ENCODE assay signal across 8 cellular contexts in the genomic region with DNA sequence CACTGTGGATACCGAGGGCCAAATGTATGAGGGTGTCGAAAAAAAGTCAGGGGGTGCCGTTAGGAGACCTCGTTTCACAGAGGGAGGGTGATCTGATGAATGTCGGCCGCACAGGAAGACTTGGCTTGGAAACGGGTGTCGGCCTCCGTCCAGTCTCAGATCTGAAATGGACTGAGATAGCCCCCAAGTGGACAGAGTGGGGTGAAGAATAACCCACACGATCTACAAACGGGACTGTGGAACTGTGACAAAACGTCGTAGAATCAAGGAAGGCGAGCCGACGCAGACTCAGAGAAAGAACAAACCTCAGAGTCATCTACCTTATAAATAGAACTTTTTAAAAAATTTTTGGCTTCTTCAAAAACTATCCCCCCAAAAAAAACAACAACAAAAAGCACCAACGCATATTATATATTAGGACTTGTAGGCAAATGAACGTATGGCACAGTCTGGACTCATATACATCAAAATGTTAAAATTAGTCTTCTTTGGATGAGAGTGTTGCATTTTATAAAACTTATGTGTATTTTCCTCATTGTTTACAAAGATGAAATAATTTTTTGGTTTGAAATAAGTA.
A peak's percentile ranks its signal among the peaks of the same experiment; 100 is the strongest.
DNase-seq lines count a peak whose midpoint lies in the region; ATAC-seq and TF ChIP-seq lines count a peak whose summit lies in the region.

No MANE protein-coding gene starts in this region.

- H3F3A ChIP-seq in neural cell (ENCODE audit: insufficient read depth, low read length, poor library complexity, severe bottlenecking), result no peaks in the 10 kb centered on the region

- H3K27ac ChIP-seq in KOPT-K1 (ENCODE audit: low read depth, low read length, poor library complexity, severe bottlenecking), result peak overlapping the region; percentile 85
- peak overlapping the region; percentile 24 for H3K27ac ChIP-seq in neural cell (ENCODE audit: low read length)
- peak overlapping the region; percentile 96 for H3K27ac ChIP-seq in stomach smooth muscle (ENCODE audit: low read length)

- peak; percentile 75 for TF ChIP-seq RAD21 in neural cell (conservative IDR thresholded peaks at IDR 0.05)

- ATAC-seq in GM21723 (IDR thresholded peaks at IDR 0.05; ENCODE audit: unreplicated experiment), result peak; percentile 53

- H3K9ac ChIP-seq in neural cell (ENCODE audit: low read length) (peak overlapping the region; percentile 66), stomach smooth muscle (ENCODE audit: low read length in 2 of 2) (peak overlapping the region; percentile 94 to 98)

- H4K20me1 ChIP-seq in neural cell (ENCODE audit: insufficient read depth), result no peaks in the 10 kb centered on the region

- H3K27me3 ChIP-seq in neural cell (ENCODE audit: insufficient read depth, low read depth, low read length) (no peaks in the 10 kb centered on the region), stomach smooth muscle (ENCODE audit: control insufficient read depth in 1 of 2, insufficient read depth in 2 of 2, low read length in 2 of 2) (no peaks in the 10 kb centered on the region)

- H2AFZ ChIP-seq in neural cell (ENCODE audit: low read depth, low read length), result peak overlapping the region; percentile 90

- no peak for TF ChIP-seq EP300 in neural cell (conservative IDR thresholded peaks at IDR 0.05; ENCODE audit: poor library complexity, severe bottlenecking)

- no peaks in the 10 kb centered on the region for H3K36me3 ChIP-seq in KOPT-K1 (ENCODE audit: insufficient read depth, low read length)
- no peaks in the 10 kb centered on the region for H3K36me3 ChIP-seq in neural cell (ENCODE audit: insufficient read depth, low read length)
- H3K36me3 ChIP-seq in stomach smooth muscle (ENCODE audit: control insufficient read depth in 2 of 2, insufficient read depth in 2 of 2, low read length in 2 of 2), result no peaks in the 10 kb centered on the region

- H3K9me3 ChIP-seq in KOPT-K1 (ENCODE audit: insufficient read depth, low read length, poor library complexity, severe bottlenecking) (no peaks in the 10 kb centered on the region), neural cell (ENCODE audit: low read length) (no peaks in the 10 kb centered on the region), stomach smooth muscle (ENCODE audit: control insufficient read depth in 2 of 2, low read length in 2 of 2) (no peaks in the 10 kb centered on the region)

- H3K9me2 ChIP-seq in neural cell (ENCODE audit: insufficient read depth, low read length), result no peaks in the 10 kb centered on the region

- H3K4me3 ChIP-seq in neural cell (ENCODE audit: low read length) (peak overlapping the region; percentile 77), stomach smooth muscle (ENCODE audit: low read length in 2 of 2) (peak overlapping the region; percentile 79 to 90)

- H3K79me2 ChIP-seq in neural cell (replicated peaks; ENCODE audit: insufficient read depth, low read length), result no peaks in the 10 kb centered on the region

- DNase-seq in DMS53 treated with DMSO at 0.1 percent for 48 hours (lab: John Stamatoyannopoulos, UW; ENCODE audit: unreplicated experiment) (peak; percentile 70), RPMI8226 (peak; percentile 85), fibroblast of the conjunctiva (ENCODE audit: low read depth) (peak; percentile 87)
- peak; percentile 32 for DNase-seq in activated T-helper 9 cell treated with anti-CD3 and anti-CD28 coated beads, Interleukin-2, amount 50 U/mL, for 16 hours (ENCODE audit: low read depth)

- H3K4me1 ChIP-seq in stomach smooth muscle (ENCODE audit: control insufficient read depth, insufficient read depth, low read length), result peaks cover 8% of the 10 kb centered on the region

- peak; percentile 65 for TF ChIP-seq CTCF in neural cell (IDR thresholded peaks at IDR 0.05; ENCODE audit: poor library complexity, severe bottlenecking)

- peak overlapping the region; percentile 71 for H3K4me2 ChIP-seq in neural cell (ENCODE audit: low read length)

TF ChIP-seq in neural cell, 6 proteins besides CTCF, POLR2A, EP300 and RAD21:
- no peak for TF ChIP-seq TAF1 (IDR thresholded peaks at IDR 0.05; ENCODE audit: low read depth)
- TF ChIP-seq SMC3 (conservative IDR thresholded peaks at IDR 0.05; ENCODE audit: poor library complexity), result peak; percentile 71
- TF ChIP-seq, protein P1, sequence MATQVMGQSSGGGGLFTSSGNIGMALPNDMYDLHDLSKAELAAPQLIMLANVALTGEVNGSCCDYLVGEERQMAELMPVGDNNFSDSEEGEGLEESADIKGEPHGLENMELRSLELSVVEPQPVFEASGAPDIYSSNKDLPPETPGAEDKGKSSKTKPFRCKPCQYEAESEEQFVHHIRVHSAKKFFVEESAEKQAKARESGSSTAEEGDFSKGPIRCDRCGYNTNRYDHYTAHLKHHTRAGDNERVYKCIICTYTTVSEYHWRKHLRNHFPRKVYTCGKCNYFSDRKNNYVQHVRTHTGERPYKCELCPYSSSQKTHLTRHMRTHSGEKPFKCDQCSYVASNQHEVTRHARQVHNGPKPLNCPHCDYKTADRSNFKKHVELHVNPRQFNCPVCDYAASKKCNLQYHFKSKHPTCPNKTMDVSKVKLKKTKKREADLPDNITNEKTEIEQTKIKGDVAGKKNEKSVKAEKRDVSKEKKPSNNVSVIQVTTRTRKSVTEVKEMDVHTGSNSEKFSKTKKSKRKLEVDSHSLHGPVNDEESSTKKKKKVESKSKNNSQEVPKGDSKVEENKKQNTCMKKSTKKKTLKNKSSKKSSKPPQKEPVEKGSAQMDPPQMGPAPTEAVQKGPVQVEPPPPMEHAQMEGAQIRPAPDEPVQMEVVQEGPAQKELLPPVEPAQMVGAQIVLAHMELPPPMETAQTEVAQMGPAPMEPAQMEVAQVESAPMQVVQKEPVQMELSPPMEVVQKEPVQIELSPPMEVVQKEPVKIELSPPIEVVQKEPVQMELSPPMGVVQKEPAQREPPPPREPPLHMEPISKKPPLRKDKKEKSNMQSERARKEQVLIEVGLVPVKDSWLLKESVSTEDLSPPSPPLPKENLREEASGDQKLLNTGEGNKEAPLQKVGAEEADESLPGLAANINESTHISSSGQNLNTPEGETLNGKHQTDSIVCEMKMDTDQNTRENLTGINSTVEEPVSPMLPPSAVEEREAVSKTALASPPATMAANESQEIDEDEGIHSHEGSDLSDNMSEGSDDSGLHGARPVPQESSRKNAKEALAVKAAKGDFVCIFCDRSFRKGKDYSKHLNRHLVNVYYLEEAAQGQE (IDR thresholded peaks at IDR 0.05; ENCODE audit: borderline replicate concordance), result no peak
- no peak for TF ChIP-seq POLR2AphosphoS5 (IDR thresholded peaks at IDR 0.05)
- no peak for TF ChIP-seq EZH2 (IDR thresholded peaks at IDR 0.05; ENCODE audit: borderline replicate concordance, insufficient read depth, low read length, poor library complexity, severe bottlenecking)
- no peak for TF ChIP-seq MXI1 (conservative IDR thresholded peaks at IDR 0.05; ENCODE audit: poor library complexity, severe bottlenecking)

Comparison
In these comparisons a context has a peak if more than half of its experiments do, and no peak if none do; other contexts are left out.
1. Peak in every context shown above with its lines: DNase-seq, ATAC-seq, H3K4me3 ChIP-seq and H3K27ac ChIP-seq.
2. DNase-seq: peak in every context shown above with its lines; median percentile 87 in fibroblast of the conjunctiva; 85 in RPMI8226; 70 in DMS53 treated with DMSO at 0.1 percent for 48 hours; 32 in activated T-helper 9 cell treated with anti-CD3 and anti-CD28 coated beads, Interleukin-2, amount 50 U/mL, for 16 hours.
3. H3K27ac ChIP-seq: peak in every context shown above with its lines; median percentile 96 in stomach smooth muscle; 85 in KOPT-K1; 24 in neural cell.